Comparison of ENCODE assay signal across 15 cellular contexts in genomic region chr16:64469906-64470702, GRCh38.
DNase-seq lines count a peak whose midpoint lies in the region; ATAC-seq, FAIRE-seq and TF ChIP-seq lines count a peak whose summit lies in the region.
"Had no signal": no experiment of that assay in that cellular context is flagged by ENCODE, and none has a peak within 500 bp of the region (broad histone marks: within the 10 kb centered on the region; RNA-seq: fewer than 3 reads in every experiment).

No MANE protein-coding gene starts in this region.

- H3K4me1 ChIP-seq in HepG2 (ENCODE audit: insufficient read depth, low read length) (no peaks in the 10 kb centered on the region), right lobe of liver (no peaks in the 10 kb centered on the region), upper lobe of right lung (no peaks in the 10 kb centered on the region)
- H3K4me1 ChIP-seq: spleen had no signal

- H3K4me2 ChIP-seq in HepG2 (ENCODE audit: low read depth, low read length), result no peak overlapping the region

- FAIRE-seq in HepG2 (lab: Jason Lieb, UNC) (no peak), bronchial epithelial cell (lab: Jason Lieb, UNC) (no peak)
- FAIRE-seq: H54 had no signal

- H3K9me3 ChIP-seq in HepG2 (ENCODE audit: low read length) (peaks cover 5% of the 10 kb centered on the region; the same call in 1 of the 2 replicates), right lobe of liver (no peaks in the 10 kb centered on the region), upper lobe of right lung (no peaks in the 10 kb centered on the region)

- WGBS in HepG2 (ENCODE audit: low lambda C conversion rate), result 4% methylated on average over 2 of the region's 2 CpGs
- 45% methylated on average over 2 of the region's 2 CpGs for WGBS in right lobe of liver (ENCODE audit: insufficient coverage, low coverage, low lambda C conversion rate, missing lambda C conversion rate)

- POLR2A ChIA-PET in HepG2 (lab: Yijun Ruan, JAX), result no interaction called here

- H3K27me3 ChIP-seq in HepG2 (ENCODE audit: control insufficient read depth in 1 of 2, insufficient read depth in 2 of 2, low read length in 2 of 2) (no peaks in the 10 kb centered on the region), right lobe of liver (no peaks in the 10 kb centered on the region), bronchial epithelial cell (ENCODE audit: control insufficient read depth, insufficient read depth, low read length) (no peaks in the 10 kb centered on the region), upper lobe of right lung (no peaks in the 10 kb centered on the region)
- H3K27me3 ChIP-seq: spleen had no signal

- BruUV-seq in HepG2 (replicated peaks; lab: Mats Ljungman, UMichigan), result no TSS peak

- no peaks in the 10 kb centered on the region for H4K20me1 ChIP-seq in HepG2 (ENCODE audit: insufficient read depth, low read length)

- no peak overlapping the region for H3K27ac ChIP-seq in HepG2 (ENCODE audit: extremely low read length, insufficient read depth, low read length)
- H3K27ac ChIP-seq in right lobe of liver, result no peak overlapping the region
- H3K27ac ChIP-seq in upper lobe of right lung, result no peak overlapping the region
- H3K27ac ChIP-seq: coronary artery, spleen had no signal

- TF ChIP-seq POLR2A in HepG2 (IDR thresholded peaks at IDR 0.05; ENCODE audit: insufficient read depth in 1 of 2, low read depth in 2 of 2, low read length in 2 of 2), result no peak
- no peak for TF ChIP-seq POLR2A in right lobe of liver (IDR thresholded peaks at IDR 0.05)

- DNase-seq in HepG2 (ENCODE audit: low spot score) (no peak), right lobe of liver (no peak), bronchial epithelial cell (ENCODE audit: low read depth) (peak; percentile 89), left cardiac atrium (peak; percentile 20), upper lobe of right lung (no peak), NCI-H2029 (lab: John Stamatoyannopoulos, UW) (no peak)
- DNase-seq: activated CD4-positive, alpha-beta T cell treated with anti-CD3 and anti-CD28 coated beads for 4 hours; DMS79 treated with DMSO at 0.1 percent for 48 hours; mesenchymal stem cell; NCI-H526 treated with DMSO at 0.1 percent for 48 hours; spleen had no signal

- H3K36me3 ChIP-seq in HepG2 (replicated peaks in 1 of 2; ENCODE audit: control insufficient read depth in 1 of 2, insufficient read depth in 2 of 2, low read length in 2 of 2), result no peaks in the 10 kb centered on the region
- no peaks in the 10 kb centered on the region for H3K36me3 ChIP-seq in right lobe of liver
- no peaks in the 10 kb centered on the region for H3K36me3 ChIP-seq in bronchial epithelial cell (ENCODE audit: control insufficient read depth, insufficient read depth, low read length)
- H3K36me3 ChIP-seq in upper lobe of right lung, result no peaks in the 10 kb centered on the region
- H3K36me3 ChIP-seq: spleen had no signal

- TF ChIP-seq CTCF in HepG2 (CRISPR knock-in tag; IDR thresholded peaks at IDR 0.05) (no peak; the same call in 1 of the 2 replicates), right lobe of liver (IDR thresholded peaks at IDR 0.05) (no peak), bronchial epithelial cell (IDR thresholded peaks at IDR 0.05; ENCODE audit: insufficient read depth, low read length, severe bottlenecking) (peak; percentile 15), upper lobe of right lung (IDR thresholded peaks at IDR 0.05) (no peak)

- TF ChIP-seq EP300 in HepG2 (IDR thresholded peaks at IDR 0.05; ENCODE audit: low read depth in 2 of 2, low read length in 2 of 2) (no peak), HepG2 (CRISPR knock-in tag; IDR thresholded peaks at IDR 0.05; ENCODE audit: borderline replicate concordance) (no peak)

- ATAC-seq in HepG2, result no peak
- no peak for ATAC-seq in right lobe of liver
- ATAC-seq in left cardiac atrium, result no peak
- ATAC-seq in upper lobe of right lung, result peak; percentile 20
- ATAC-seq in HG02759 (IDR thresholded peaks at IDR 0.05; ENCODE audit: unreplicated experiment), result no peak
- no peak for ATAC-seq in HG03108 (IDR thresholded peaks at IDR 0.05; ENCODE audit: unreplicated experiment)

- no peaks in the 10 kb centered on the region for H3K79me2 ChIP-seq in HepG2 (ENCODE audit: insufficient read depth, low read length)

- intact Hi-C loops in HepG2 (cut with micrococcal nuclease; ENCODE audit: unreplicated experiment), result loop anchor here (10.0 kb wide), 1 partner anchor 645 kb away; no protein-coding TSS in a partner anchor
- intact Hi-C loops in right lobe of liver (cut with DNase I), result no loop called here
- intact Hi-C loops in left cardiac atrium (cut with DNase I), result loop anchor here in 1 of 2 donors (5.0 kb wide), 1 partner anchor 652 kb away; the partner anchor contains the start of gene CDH11
- intact Hi-C loops in upper lobe of right lung (cut with DNase I), result no loop called here

- H3K4me3 ChIP-seq in HepG2 (replicated peaks in 1 of 3; ENCODE audit: insufficient read depth in 1 of 3, low read depth in 2 of 3, low read length in 3 of 3) (no peak overlapping the region), right lobe of liver (no peak overlapping the region), bronchial epithelial cell (ENCODE audit: low read depth, low read length) (no peak overlapping the region), upper lobe of right lung (no peak overlapping the region)
- H3K4me3 ChIP-seq: coronary artery, spleen had no signal

- CTCF ChIA-PET in HepG2 (lab: Yijun Ruan, JAX; ENCODE audit: low intra/inter-chr PET ratio, low total read pairs), result no interaction called here

- in situ Hi-C loops in HepG2 (cut with HindIII; ENCODE audit: extremely low pct_ligation_motif_present, low pct_unique_long_range_greater_than_20kb), result no loop called here

- H3K9ac ChIP-seq in HepG2 (ENCODE audit: insufficient read depth, low read depth, low read length), result no peak overlapping the region

- H2AFZ ChIP-seq in HepG2 (ENCODE audit: low read length), result no peak overlapping the region

- no peak for TF ChIP-seq RAD21 in HepG2 (CRISPR knock-in tag; IDR thresholded peaks at IDR 0.05)

TF ChIP-seq in HepG2, 621 proteins besides CTCF, POLR2A, EP300 and RAD21:
- 0 out of 2 replicates have a peak, but pooled peaks have one; percentile 4 for TF ChIP-seq STAG1 (CRISPR knock-in tag; IDR thresholded peaks at IDR 0.05)
- no peak for TF ChIP-seq ZSCAN31 (CRISPR knock-in tag; IDR thresholded peaks at IDR 0.05; ENCODE audit: low read depth)
- no peak for TF ChIP-seq DMTF1 (CRISPR knock-in tag; IDR thresholded peaks at IDR 0.05)
TF ChIP-seq in HepG2: peak in this region for 1.

Comparison
In these comparisons a context has a peak if more than half of its experiments do, and no peak if none do; other contexts are left out.
1. DNase-seq: peak in bronchial epithelial cell (single experiment) and left cardiac atrium (single experiment); none in HepG2 (single experiment), right lobe of liver (0 of 3), upper lobe of right lung (single experiment) and NCI-H2029 (single experiment).